In genomic region chr2:179263460-179264237, GRCh38 we compare ENCODE assay signal across 8 cellular contexts. TPM values are rescaled to one million over a fixed set of nuclear protein-coding genes. Genes with fewer than 3 reads are reported as not detected.
DNase-seq lines count a peak whose midpoint lies in the region; ATAC-seq and TF ChIP-seq lines count a peak whose summit lies in the region.

No MANE protein-coding gene starts in this region.

- H3K9me3 ChIP-seq in esophagus muscularis mucosa: no peaks in the 10 kb centered on the region
- no peaks in the 10 kb centered on the region for H3K9me3 ChIP-seq in thyroid gland

- CTCF ChIA-PET in activated CD8-positive, alpha-beta T cell treated with anti-CD3 and anti-CD28 coated beads, Interleukin-2, amount 10 ng/mL, durations not matched to agents 7 days and 5 days (lab: Charles Lee): interaction anchor here (1.6 kb wide), 1 partner anchor 133 kb away, joined by 4 read pairs; no protein-coding TSS in a partner anchor

- POLR2A ChIA-PET in activated CD8-positive, alpha-beta T cell treated with anti-CD3 and anti-CD28 coated beads, Interleukin-2, amount 10 ng/mL, durations not matched to agents 7 days and 5 days (lab: Charles Lee): interaction anchor here (0.7 kb wide), 1 partner anchor 15 kb away, joined by 4 read pairs; no protein-coding TSS in a partner anchor

- H3K36me3 ChIP-seq in esophagus muscularis mucosa (no peaks in the 10 kb centered on the region), thyroid gland (no peaks in the 10 kb centered on the region)

- no peak for TF ChIP-seq EP300 in esophagus muscularis mucosa (IDR thresholded peaks at IDR 0.05)

- no peaks in the 10 kb centered on the region for H3K9me3 Mint-ChIP-seq in activated CD8-positive, alpha-beta T cell treated with anti-CD3 and anti-CD28 coated beads, Interleukin-2, amount 10 ng/mL, durations not matched to agents 7 days and 5 days (ENCODE audit: insufficient read depth)

- peaks cover 29% of the 10 kb centered on the region for H3K27me3 Mint-ChIP-seq in activated CD8-positive, alpha-beta T cell treated with anti-CD3 and anti-CD28 coated beads, Interleukin-2, amount 10 ng/mL, durations not matched to agents 7 days and 5 days (ENCODE audit: low read depth)

- H3K27ac ChIP-seq in esophagus muscularis mucosa (replicated peaks in 1 of 4): peak overlapping the region; percentile 90 to 92 (median 92)
- peak overlapping the region; percentile 50 to 89 (median 80) for H3K27ac ChIP-seq in thyroid gland

- intact Hi-C loops in esophagus muscularis mucosa (cut with DNase I): no loop called here
- intact Hi-C loops in thyroid gland (cut with DNase I): no loop called here

- WGBS in esophagus muscularis mucosa: under 1% methylated on average over 42 of the region's 47 CpGs
- 5% methylated on average over 10 to 16 of the region's 47 CpGs for WGBS in thyroid gland, 2 donors

- peak overlapping the region; percentile 82 for H3K4me3 Mint-ChIP-seq in activated CD8-positive, alpha-beta T cell treated with anti-CD3 and anti-CD28 coated beads, Interleukin-2, amount 10 ng/mL, durations not matched to agents 7 days and 5 days

- H3K27ac Mint-ChIP-seq in activated CD8-positive, alpha-beta T cell treated with anti-CD3 and anti-CD28 coated beads, Interleukin-2, amount 10 ng/mL, durations not matched to agents 7 days and 5 days: peak overlapping the region; percentile 37

- peak; percentile 18 for DNase-seq in stimulated activated CD4-positive, alpha-beta T cell treated with anti-CD3 and anti-CD28 coated beads, Interleukin-12 subunit alpha, Interleukin-12 subunit beta, amount 100 ng/mL, for 4 hours
- DNase-seq in stimulated activated CD4-positive, alpha-beta T cell treated with anti-CD3 and anti-CD28 coated beads, Interleukin-1b, Interleukin-23, amount 100 ng/mL, for 48 hours: no peak
- peak; percentile 31 for DNase-seq in NCI-H1694 treated with DMSO at 0.1 percent for 48 hours (lab: John Stamatoyannopoulos, UW)
- peak; percentile 23 for DNase-seq in activated CD8-positive, alpha-beta T cell treated with anti-CD3 and anti-CD28 coated beads, Interleukin-2, amount 10 ng/mL, durations not matched to agents 7 days and 5 days
- no peak for DNase-seq in esophagus muscularis mucosa (ENCODE audit: extremely low spot score)
- peak; percentile 33 for DNase-seq in mucosa of gallbladder (ENCODE audit: low spot score)
- DNase-seq in thyroid gland: peak; percentile 30 to 37

- no peak for TF ChIP-seq CTCF in esophagus muscularis mucosa (IDR thresholded peaks at IDR 0.05)
- TF ChIP-seq CTCF in thyroid gland (IDR thresholded peaks at IDR 0.05): no peak

- peak overlapping the region; percentile 70 to 91 (median 84) for H3K4me3 ChIP-seq in esophagus muscularis mucosa
- H3K4me3 ChIP-seq in thyroid gland (replicated peaks in 1 of 3): peak overlapping the region; percentile 63 to 76 (median 65)

- TF ChIP-seq POLR2A in esophagus muscularis mucosa (IDR thresholded peaks at IDR 0.05; ENCODE audit: low read depth): no peak
- TF ChIP-seq POLR2A in thyroid gland (IDR thresholded peaks at IDR 0.05): no peak

- peaks cover 16% of the 10 kb centered on the region for H3K4me1 Mint-ChIP-seq in activated CD8-positive, alpha-beta T cell treated with anti-CD3 and anti-CD28 coated beads, Interleukin-2, amount 10 ng/mL, durations not matched to agents 7 days and 5 days (ENCODE audit: low read depth)

- H3K4me1 ChIP-seq in esophagus muscularis mucosa (peaks cover 16 to 54% (median 43%) of the 10 kb centered on the region in 4 donors), thyroid gland (peaks cover 0 to 3% of the 10 kb centered on the region in 2 donors)

- H3K36me3 Mint-ChIP-seq in activated CD8-positive, alpha-beta T cell treated with anti-CD3 and anti-CD28 coated beads, Interleukin-2, amount 10 ng/mL, durations not matched to agents 7 days and 5 days (ENCODE audit: low read depth): no peaks in the 10 kb centered on the region

- ATAC-seq in HG02759 (IDR thresholded peaks at IDR 0.05; ENCODE audit: unreplicated experiment): peak; percentile 22
- peak; percentile 41 for ATAC-seq in activated CD8-positive, alpha-beta T cell treated with anti-CD3 and anti-CD28 coated beads, Interleukin-2, amount 10 ng/mL, durations not matched to agents 7 days and 5 days

- no peaks in the 10 kb centered on the region for H3K27me3 ChIP-seq in esophagus muscularis mucosa
- no peaks in the 10 kb centered on the region for H3K27me3 ChIP-seq in thyroid gland

RNA-seq across cellular contexts. Expression of gene SESTD1, which starts 1.0 kb away (rescaled TPM):
- 10 to 100 TPM; 15.4 to 15.7 TPM for total RNA-seq in activated CD8-positive, alpha-beta T cell treated with anti-CD3 and anti-CD28 coated beads, Interleukin-2, amount 10 ng/mL, durations not matched to agents 7 days and 5 days
- 10 to 100 TPM; 48.9 to 57.3 (median 53.3) TPM for total RNA-seq in esophagus muscularis mucosa
- total RNA-seq in mucosa of gallbladder: 95.4 TPM
- 10 to 100 TPM in 3 of 4 donors, 1 to 10 TPM in 1; 9.7 to 28.1 (median 21.3) TPM for total RNA-seq in thyroid gland

Comparison
In these comparisons a context has a peak if more than half of its experiments do, and no peak if none do; other contexts are left out.
1. DNase-seq: peak in stimulated activated CD4-positive, alpha-beta T cell treated with anti-CD3 and anti-CD28 coated beads, Interleukin-12 subunit alpha, Interleukin-12 subunit beta, amount 100 ng/mL, for 4 hours (single experiment), NCI-H1694 treated with DMSO at 0.1 percent for 48 hours (single experiment), activated CD8-positive, alpha-beta T cell treated with anti-CD3 and anti-CD28 coated beads, Interleukin-2, amount 10 ng/mL, durations not matched to agents 7 days and 5 days (single experiment), mucosa of gallbladder (single experiment) and thyroid gland (2 of 2); none in stimulated activated CD4-positive, alpha-beta T cell treated with anti-CD3 and anti-CD28 coated beads, Interleukin-1b, Interleukin-23, amount 100 ng/mL, for 48 hours (single experiment) and esophagus muscularis mucosa (single experiment).